20 cellular contexts compared by ENCODE assay signal in genomic region chr1:214532070-214532469, GRCh38.
"Had no signal": no experiment of that assay in that cellular context is flagged by ENCODE, and none has a peak within 500 bp of the region (broad histone marks: within the 10 kb centered on the region; RNA-seq: fewer than 3 reads in every experiment).

No MANE protein-coding gene starts in this region.

- H3K4me3 ChIP-seq: cardiac muscle cell, Peyer's patch had no signal

- H3K4me1 ChIP-seq: Peyer's patch had no signal

- H3K36me3 ChIP-seq: cardiac muscle cell, Peyer's patch had no signal

- H3K27ac ChIP-seq: brain microvascular endothelial cell, cardiac muscle cell, Peyer's patch, VCaP had no signal

- ATAC-seq: activated T-helper 17 cell treated with anti-CD3 and anti-CD28 coated beads, Interleukin-2, amount 50 U/mL, for 72 hours; T-cell had no signal

- H3K27me3 ChIP-seq: brain microvascular endothelial cell, cardiac muscle cell, Peyer's patch had no signal

- H3K9me3 ChIP-seq: Peyer's patch had no signal

- DNase-seq: activated CD4-positive, alpha-beta memory T cell treated with anti-CD3 and anti-CD28 coated beads, Interleukin-2, amount 10 ng/mL, durations not matched to agents 7 days and 5 days; activated CD4-positive, alpha-beta T cell treated with anti-CD3 and anti-CD28 coated beads, Interleukin-2, amount 10 ng/mL, durations not matched to agents 7 days and 5 days; activated CD4-positive, CD25-positive, alpha-beta regulatory T cell; activated gamma-delta T cell; activated naive CD4-positive, alpha-beta T cell treated with anti-CD3 and anti-CD28 coated beads for 36 hours; activated T-cell treated with anti-CD3 and anti-CD28 coated beads for 4 hours; activated T-cell treated with anti-CD3 and anti-CD28 coated beads, Interleukin-2, amount 50 U/mL, for 48 hours; brain microvascular endothelial cell; MM.1S; NCI-H1105; NCI-H1436; NCI-H1694 treated with DMSO at 0.1 percent for 48 hours; NCI-H2029 treated with DMSO at 0.1 percent for 48 hours; Peyer's patch; SIG-M5; T-cell; T-helper 2 cell had no signal
